In genomic region chr11:64799256-64799924, GRCh38 we compare ENCODE assay signal across 22 cellular contexts. TPM values are rescaled to one million over a fixed set of nuclear protein-coding genes. Genes with fewer than 3 reads are reported as not detected.
DNase-seq lines count a peak whose midpoint lies in the region; ATAC-seq, FAIRE-seq and TF ChIP-seq lines count a peak whose summit lies in the region.
"Had no signal": no experiment of that assay in that cellular context is flagged by ENCODE, and none has a peak within 500 bp of the region (broad histone marks: within the 10 kb centered on the region; RNA-seq: fewer than 3 reads in every experiment).

No MANE protein-coding gene starts in this region.

- H3K9me3 Mint-ChIP-seq in activated CD8-positive, alpha-beta memory T cell treated with anti-CD3 and anti-CD28 coated beads, Interleukin-2, amount 10 ng/mL, durations not matched to agents 7 days and 5 days (ENCODE audit: low read depth): no peaks in the 10 kb centered on the region
- H3K9me3 Mint-ChIP-seq: activated T-cell treated with anti-CD3 and anti-CD28 coated beads, Interleukin-2, amount 50 U/mL, for 4 hours had no signal

- CTCF ChIA-PET in K562 (lab: Yijun Ruan, JAX; ENCODE audit: low intra/inter-chr PET ratio): interaction anchor here (0.6 kb wide), 1 partner anchor 15 kb away, joined by 3 read pairs; no protein-coding TSS in a partner anchor
- CTCF ChIA-PET in activated CD8-positive, alpha-beta memory T cell treated with anti-CD3 and anti-CD28 coated beads, Interleukin-2, amount 10 ng/mL, durations not matched to agents 7 days and 5 days (lab: Charles Lee): interaction anchor here (1.3 to 2.3 kb wide), 2 partner anchors 12 to 20 kb away, joined by 5 to 6 read pairs; partner anchors contain the start of genes MEN1 and SF1

- H4K20me1 ChIP-seq in Karpas-422 (ENCODE audit: insufficient read depth, low read depth, low read length) (no peaks in the 10 kb centered on the region), K562 (replicated peaks; ENCODE audit: control insufficient read depth, insufficient read depth, low read length) (no peaks in the 10 kb centered on the region)

- H2AFZ ChIP-seq in Karpas-422 (ENCODE audit: low read length) (no peak overlapping the region), K562 (ENCODE audit: low read depth, low read length) (no peak overlapping the region)

- TF ChIP-seq RAD21 in K562 (CRISPR knock-in tag; conservative IDR thresholded peaks at IDR 0.05 in 1 of 2, IDR thresholded peaks at IDR 0.05 in 1 of 2): no peak

- BruUV-seq in K562 (replicated peaks; lab: Mats Ljungman, UMichigan): no TSS peak

- TF ChIP-seq EP300 in K562 (IDR thresholded peaks at IDR 0.05; ENCODE audit: low read length): no peak

- H3K4me3 ChIP-seq in Karpas-422 (ENCODE audit: low read length): peak overlapping the region; percentile 87; the same call in 1 of the 2 replicates
- H3K4me3 ChIP-seq in K562: no peak overlapping the region
- H3K4me3 ChIP-seq: A549, Peyer's patch, sigmoid colon, vagina had no signal

- whole genome bisulfite sequencing in K562 (ENCODE audit: insufficient coverage, low coverage, missing lambda C conversion rate): 81% methylated on average over 12 of the region's 16 CpGs

- DNase-seq in NCI-H345 (lab: John Stamatoyannopoulos, UW) (peak; percentile 24), NCI-H345 treated with DMSO at 0.1 percent for 48 hours (lab: John Stamatoyannopoulos, UW; ENCODE audit: unreplicated experiment) (no peak), Karpas-422 (peak; percentile 82), K562 (ENCODE audit: extremely low read depth in 1 of 4, low spot score in 3 of 4) (no peak), retina (peak; percentile 17), DMS114 treated with DMSO at 0.1 percent for 48 hours (lab: John Stamatoyannopoulos, UW; ENCODE audit: unreplicated experiment) (no peak)
- no peak for DNase-seq in activated CD8-positive, alpha-beta memory T cell treated with anti-CD3 and anti-CD28 coated beads, Interleukin-2, amount 10 ng/mL, durations not matched to agents 7 days and 5 days
- DNase-seq: activated T-cell treated with anti-CD3 and anti-CD28 coated beads, Interleukin-2, amount 50 U/mL, for 4 hours; amygdala; head of caudate nucleus; KBM-7; NCI-H1417 treated with DMSO at 0.1 percent for 48 hours; NCI-H524; sigmoid colon; stimulated activated CD4-positive, alpha-beta T cell treated with anti-CD3 and anti-CD28 coated beads, Interleukin-4, amount 100 ng/mL, for 4 hours; stimulated activated naive CD4-positive, alpha-beta T cell treated with Interleukin-2 at 50 U/mL for 16 hours had no signal

- H3K9me3 ChIP-seq in Karpas-422 (ENCODE audit: low read length) (no peaks in the 10 kb centered on the region), K562 (replicated peaks; ENCODE audit: control insufficient read depth, insufficient read depth, low read depth, low read length) (no peaks in the 10 kb centered on the region)
- H3K9me3 ChIP-seq: A549, Peyer's patch, sigmoid colon, vagina had no signal

- no peaks in the 10 kb centered on the region for H3K9me1 ChIP-seq in K562 (ENCODE audit: control insufficient read depth, insufficient read depth, low read length)

- intact Hi-C loops in K562 (cut with micrococcal nuclease): no loop called here

- ATAC-seq in K562 (no peak), GM21528 (IDR thresholded peaks at IDR 0.05; ENCODE audit: low FRiP score, unreplicated experiment) (no peak)
- no peak for ATAC-seq in activated CD8-positive, alpha-beta memory T cell treated with anti-CD3 and anti-CD28 coated beads, Interleukin-2, amount 10 ng/mL, durations not matched to agents 7 days and 5 days
- ATAC-seq: A549; activated T-cell treated with anti-CD3 and anti-CD28 coated beads, Interleukin-2, amount 50 U/mL, for 4 hours had no signal

- H3K4me2 ChIP-seq in Karpas-422 (ENCODE audit: low read depth, low read length, poor library complexity, severe bottlenecking) (peak overlapping the region; percentile 88), K562 (ENCODE audit: insufficient read depth, low read length) (no peak overlapping the region)
- H3K4me2 ChIP-seq: A549 had no signal

- H3K36me3 Mint-ChIP-seq in activated CD8-positive, alpha-beta memory T cell treated with anti-CD3 and anti-CD28 coated beads, Interleukin-2, amount 10 ng/mL, durations not matched to agents 7 days and 5 days: peaks cover 7% of the 10 kb centered on the region

- H3K79me2 ChIP-seq in Karpas-422 (ENCODE audit: low read length): peaks cover 6% of the 10 kb centered on the region
- H3K79me2 ChIP-seq in K562 (ENCODE audit: control insufficient read depth, insufficient read depth, low read length): no peaks in the 10 kb centered on the region

- no peaks in the 10 kb centered on the region for H3K27me3 Mint-ChIP-seq in activated CD8-positive, alpha-beta memory T cell treated with anti-CD3 and anti-CD28 coated beads, Interleukin-2, amount 10 ng/mL, durations not matched to agents 7 days and 5 days

- no peak overlapping the region for H3K4me3 Mint-ChIP-seq in activated CD8-positive, alpha-beta memory T cell treated with anti-CD3 and anti-CD28 coated beads, Interleukin-2, amount 10 ng/mL, durations not matched to agents 7 days and 5 days
- H3K4me3 Mint-ChIP-seq: activated T-cell treated with anti-CD3 and anti-CD28 coated beads, Interleukin-2, amount 50 U/mL, for 4 hours had no signal

- 0 out of 2 replicates have a peak, but pooled peaks cover 7% of the 10 kb centered on the region for H3K36me3 ChIP-seq in Karpas-422 (ENCODE audit: insufficient read depth, low read length)
- peaks cover 6% of the 10 kb centered on the region; the same call in 1 of the 3 replicates for H3K36me3 ChIP-seq in K562 (ENCODE audit: control insufficient read depth, insufficient read depth, low read length)
- H3K36me3 ChIP-seq: vagina had no signal

- FAIRE-seq in K562 (lab: Jason Lieb, UNC): no peak
- FAIRE-seq: A549, D721Med had no signal

- in situ Hi-C loops in K562 (cut with MboI): no loop called here

- POLR2A ChIA-PET in K562 (lab: Yijun Ruan, JAX): interaction anchor here (0.6 to 1.6 kb wide), 7 partner anchors 8 to 321 kb away, joined by 3 to 5 read pairs (median 3); partner anchors contain the start of gene SF1

- TF ChIP-seq CTCF in K562 (IDR thresholded peaks at IDR 0.05 in 2 of 3, conservative IDR thresholded peaks at IDR 0.05 in 1 of 3; ENCODE audit: insufficient read depth in 2 of 3, low read depth in 1 of 3, low read length in 3 of 3): no peak

- no peaks in the 10 kb centered on the region for H3K27me3 ChIP-seq in Karpas-422 (ENCODE audit: low read length)
- no peaks in the 10 kb centered on the region for H3K27me3 ChIP-seq in K562 (ENCODE audit: control insufficient read depth in 2 of 2, insufficient read depth in 2 of 2, low read length in 2 of 2)
- H3K27me3 ChIP-seq: Peyer's patch, sigmoid colon, vagina had no signal

- no peak for TF ChIP-seq POLR2A in K562 (conservative IDR thresholded peaks at IDR 0.05)

- no peaks in the 10 kb centered on the region for H3K9me2 ChIP-seq in Karpas-422 (replicated peaks; ENCODE audit: insufficient read depth, low read length)

- H3K9ac ChIP-seq in Karpas-422 (ENCODE audit: low read length) (peak overlapping the region; percentile 82; the same call in 1 of the 2 replicates), K562 (ENCODE audit: insufficient read depth in 1 of 2, low read depth in 2 of 2, low read length in 2 of 2) (peak overlapping the region in 1 of 2 experiments; percentile 85; a peak in 2 of 4 replicates)

- H3K4me1 ChIP-seq in Karpas-422 (ENCODE audit: low read length) (peaks cover 45% of the 10 kb centered on the region), K562 (replicated peaks in 1 of 2; ENCODE audit: control insufficient read depth in 2 of 2, insufficient read depth in 2 of 2, low read length in 2 of 2) (peaks cover 30 to 72% of the 10 kb centered on the region in 2 experiments)

- H3K4me1 Mint-ChIP-seq in activated CD8-positive, alpha-beta memory T cell treated with anti-CD3 and anti-CD28 coated beads, Interleukin-2, amount 10 ng/mL, durations not matched to agents 7 days and 5 days: peaks cover 27% of the 10 kb centered on the region

- no peak overlapping the region for H3K27ac Mint-ChIP-seq in activated CD8-positive, alpha-beta memory T cell treated with anti-CD3 and anti-CD28 coated beads, Interleukin-2, amount 10 ng/mL, durations not matched to agents 7 days and 5 days

- peak overlapping the region; percentile 85 for H3K27ac ChIP-seq in Karpas-422 (ENCODE audit: low read length)
- H3K27ac ChIP-seq in K562 (ENCODE audit: extremely low read depth, low read depth, low read length): no peak overlapping the region
- H3K27ac ChIP-seq: epithelial cell of prostate, sigmoid colon, vagina had no signal

RNA-seq across cellular contexts. Expression of gene MAP4K2, which starts 3.6 kb away (rescaled TPM):
- 62.0 and 84.2 TPM in 2 replicates for total RNA-seq in Karpas-422 (2014; rRNA removed; shearing (Covaris generic); ENCODE audit: low replicate concordance)
- total RNA-seq in K562 (2011; cell fraction: chromatin; rRNA removed; ENCODE audit: low replicate concordance): 11.3 and 40.1 TPM in 2 replicates
- 20.5 and 22.5 TPM in 2 replicates for total RNA-seq in K562 (2011; cell fraction: nucleolus; rRNA removed)
- total RNA-seq in K562 (2011; cell fraction: nucleoplasm; rRNA removed): 7.3 and 11.7 TPM in 2 replicates
- total RNA-seq in K562 (2014; rRNA removed): 9.6 and 13.7 TPM in 2 replicates
- total RNA-seq in K562 (2014; rRNA removed; fragmentation: Illumina TruSeq; extraction: Trizol): 3.4 and 4.9 TPM in 2 replicates
- total RNA-seq in K562 (2015; rRNA removed; fragmentation: Illumina TruSeq; extraction: Trizol): 7.0 and 8.5 TPM in 2 replicates
- total RNA-seq in K562 (2021): 13.9 and 14.5 TPM in 2 replicates
- polyA plus RNA-seq in K562 (2011; rRNA removed): 7.3 and 11.2 TPM in 2 replicates
- polyA plus RNA-seq in K562 (2011; cell fraction: cytosol; rRNA removed): 11.2 and 14.4 TPM in 2 replicates
- 40.2 and 43.0 TPM in 2 replicates for polyA plus RNA-seq in K562 (2011; cell fraction: nucleus; rRNA removed)
- 9.6 and 14.0 TPM in 2 replicates for polyA plus RNA-seq in K562 (2012)
- 8.5 and 12.2 TPM in 2 replicates for polyA plus RNA-seq in K562 (2014; fragmentation: Illumina TruSeq; extraction: Trizol)
- under 1 TPM; 0.13 to 0.39 TPM for polyA plus RNA-seq in K562 (2014; fragmentation: Nextera tagmentation; extraction: Ambion mirVana)
- polyA plus RNA-seq in K562 (2014; rRNA removed): 10.5 and 11.6 TPM in 2 replicates
- polyA minus RNA-seq in K562 (2011; rRNA and poly(A)+ RNA removed): 5.1 and 6.7 TPM in 2 replicates
- 8.8 and 11.1 TPM in 2 replicates for polyA minus RNA-seq in K562 (2011; cell fraction: cytosol; rRNA and poly(A)+ RNA removed)
- 5.8 and 12.4 TPM in 2 replicates for polyA minus RNA-seq in K562 (2011; cell fraction: nucleus; rRNA and poly(A)+ RNA removed)
- 10 to 100 TPM; 61.1 to 65.0 TPM for total RNA-seq in activated CD8-positive, alpha-beta memory T cell treated with anti-CD3 and anti-CD28 coated beads, Interleukin-2, amount 10 ng/mL, durations not matched to agents 7 days and 5 days

RNA-seq across cellular contexts. Expression of gene MEN1, which starts 11.0 kb away (rescaled TPM):
- 27.6 and 28.3 TPM in 2 replicates for total RNA-seq in Karpas-422 (2014; rRNA removed; shearing (Covaris generic); ENCODE audit: low replicate concordance)
- 33.3 and 80.8 TPM in 2 replicates for total RNA-seq in K562 (2011; cell fraction: chromatin; rRNA removed; ENCODE audit: low replicate concordance)
- 78.7 and 86.4 TPM in 2 replicates for total RNA-seq in K562 (2011; cell fraction: nucleolus; rRNA removed)
- total RNA-seq in K562 (2011; cell fraction: nucleoplasm; rRNA removed): 51.5 and 54.8 TPM in 2 replicates
- total RNA-seq in K562 (2014; rRNA removed) (24.3 and 29.4 TPM in 2 replicates), K562 (2014; rRNA removed; fragmentation: Illumina TruSeq; extraction: Trizol) (6.3 and 7.3 TPM in 2 replicates), K562 (2015; rRNA removed; fragmentation: Illumina TruSeq; extraction: Trizol) (12.3 and 15.0 TPM in 2 replicates), K562 (2021) (55.7 and 57.2 TPM in 2 replicates)
- polyA plus RNA-seq in K562 (2011; rRNA removed) (19.3 and 34.7 TPM in 2 replicates), K562 (2014; fragmentation: Illumina TruSeq; extraction: Trizol) (42.7 and 48.3 TPM in 2 replicates), K562 (2014; fragmentation: Nextera tagmentation; extraction: Ambion mirVana) (1 to 10 TPM; 3.4 to 3.9 TPM), K562 (2014; rRNA removed) (40.5 and 42.5 TPM in 2 replicates)
- polyA plus RNA-seq in K562 (2011; cell fraction: cytosol; rRNA removed): 22.5 and 54.7 TPM in 2 replicates
- polyA plus RNA-seq in K562 (2011; cell fraction: nucleus; rRNA removed): 88.7 and 149 TPM in 2 replicates
- 41.1 and 44.4 TPM in 2 replicates for polyA plus RNA-seq in K562 (2012)
- 6.3 and 9.1 TPM in 2 replicates for polyA minus RNA-seq in K562 (2011; rRNA and poly(A)+ RNA removed)
- polyA minus RNA-seq in K562 (2011; cell fraction: cytosol; rRNA and poly(A)+ RNA removed): 24.1 and 29.2 TPM in 2 replicates
- 19.9 and 21.0 TPM in 2 replicates for polyA minus RNA-seq in K562 (2011; cell fraction: nucleus; rRNA and poly(A)+ RNA removed)
- 10 to 100 TPM; 31.2 to 42.1 TPM for total RNA-seq in activated CD8-positive, alpha-beta memory T cell treated with anti-CD3 and anti-CD28 coated beads, Interleukin-2, amount 10 ng/mL, durations not matched to agents 7 days and 5 days

RNA-seq across cellular contexts. Expression of gene SF1, which starts 21.0 kb away (rescaled TPM):
- 156 and 329 TPM in 2 replicates for total RNA-seq in Karpas-422 (2014; rRNA removed; shearing (Covaris generic); ENCODE audit: low replicate concordance)
- total RNA-seq in K562 (2011; cell fraction: chromatin; rRNA removed; ENCODE audit: low replicate concordance): 535 and 698 TPM in 2 replicates
- total RNA-seq in K562 (2011; cell fraction: nucleolus; rRNA removed): 252 and 253 TPM in 2 replicates
- 451 and 617 TPM in 2 replicates for total RNA-seq in K562 (2011; cell fraction: nucleoplasm; rRNA removed)
- total RNA-seq in K562 (2014; rRNA removed) (141 and 158 TPM in 2 replicates), K562 (2014; rRNA removed; fragmentation: Illumina TruSeq; extraction: Trizol) (111 and 122 TPM in 2 replicates), K562 (2015; rRNA removed; fragmentation: Illumina TruSeq; extraction: Trizol) (78.3 and 84.0 TPM in 2 replicates), K562 (2021) (295 and 334 TPM in 2 replicates)
- polyA plus RNA-seq in K562 (2011; rRNA removed) (64.3 and 88.2 TPM in 2 replicates), K562 (2014; fragmentation: Illumina TruSeq; extraction: Trizol) (207 and 244 TPM in 2 replicates), K562 (2014; fragmentation: Nextera tagmentation; extraction: Ambion mirVana) (10 to 100 TPM; 13.1 to 14.0 TPM), K562 (2014; rRNA removed) (123 and 131 TPM in 2 replicates)
- polyA plus RNA-seq in K562 (2011; cell fraction: cytosol; rRNA removed): 38.0 and 43.0 TPM in 2 replicates
- polyA plus RNA-seq in K562 (2011; cell fraction: nucleus; rRNA removed): 224 and 275 TPM in 2 replicates
- 197 and 225 TPM in 2 replicates for polyA plus RNA-seq in K562 (2012)
- 94.0 and 130 TPM in 2 replicates for polyA minus RNA-seq in K562 (2011; rRNA and poly(A)+ RNA removed)
- polyA minus RNA-seq in K562 (2011; cell fraction: cytosol; rRNA and poly(A)+ RNA removed): 61.7 and 83.6 TPM in 2 replicates
- 141 and 236 TPM in 2 replicates for polyA minus RNA-seq in K562 (2011; cell fraction: nucleus; rRNA and poly(A)+ RNA removed)
- total RNA-seq in activated CD8-positive, alpha-beta memory T cell treated with anti-CD3 and anti-CD28 coated beads, Interleukin-2, amount 10 ng/mL, durations not matched to agents 7 days and 5 days: 100 to 1,000 TPM; 442 to 462 TPM

RNA-seq across cellular contexts. Expression of gene PYGM, which starts 39.6 kb away (rescaled TPM):
- total RNA-seq in Karpas-422 (2014; rRNA removed; shearing (Covaris generic); ENCODE audit: low replicate concordance): 1.3 TPM in 1 of 2 replicates, not detected in the other
- 3.2 and 8.8 TPM in 2 replicates for total RNA-seq in K562 (2011; cell fraction: chromatin; rRNA removed; ENCODE audit: low replicate concordance)
- total RNA-seq in K562 (2011; cell fraction: nucleolus; rRNA removed): 2.1 and 2.3 TPM in 2 replicates
- 2.2 and 2.8 TPM in 2 replicates for total RNA-seq in K562 (2011; cell fraction: nucleoplasm; rRNA removed)
- total RNA-seq in K562 (2014; rRNA removed): 0.65 and 1.5 TPM in 2 replicates
- total RNA-seq in K562 (2014; rRNA removed; fragmentation: Illumina TruSeq; extraction: Trizol): 0.29 and 0.32 TPM in 2 replicates
- total RNA-seq in K562 (2015; rRNA removed; fragmentation: Illumina TruSeq; extraction: Trizol): 0.33 and 0.60 TPM in 2 replicates
- total RNA-seq in K562 (2021): 0.69 and 1.2 TPM in 2 replicates
- polyA plus RNA-seq in K562 (2011; rRNA removed): 0.72 and 1.2 TPM in 2 replicates
- 0.59 and 1.3 TPM in 2 replicates for polyA plus RNA-seq in K562 (2011; cell fraction: cytosol; rRNA removed)
- polyA plus RNA-seq in K562 (2011; cell fraction: nucleus; rRNA removed): 1.7 and 3.2 TPM in 2 replicates
- polyA plus RNA-seq in K562 (2012): 0.68 and 0.82 TPM in 2 replicates
- 0.76 and 0.87 TPM in 2 replicates for polyA plus RNA-seq in K562 (2014; fragmentation: Illumina TruSeq; extraction: Trizol)
- under 1 TPM; 0.07 to 0.11 TPM for polyA plus RNA-seq in K562 (2014; fragmentation: Nextera tagmentation; extraction: Ambion mirVana)
- 0.55 and 0.68 TPM in 2 replicates for polyA plus RNA-seq in K562 (2014; rRNA removed)
- 0.42 and 0.53 TPM in 2 replicates for polyA minus RNA-seq in K562 (2011; rRNA and poly(A)+ RNA removed)
- polyA minus RNA-seq in K562 (2011; cell fraction: cytosol; rRNA and poly(A)+ RNA removed): 2.1 and 3.9 TPM in 2 replicates
- polyA minus RNA-seq in K562 (2011; cell fraction: nucleus; rRNA and poly(A)+ RNA removed): 0.78 and 2.2 TPM in 2 replicates
- 1 to 10 TPM; 2.0 to 3.2 TPM for total RNA-seq in activated CD8-positive, alpha-beta memory T cell treated with anti-CD3 and anti-CD28 coated beads, Interleukin-2, amount 10 ng/mL, durations not matched to agents 7 days and 5 days

RNA-seq across cellular contexts. Expression of gene CDC42BPG, which starts 45.1 kb away (rescaled TPM):
- 0.15 and 0.22 TPM in 2 replicates for total RNA-seq in Karpas-422 (2014; rRNA removed; shearing (Covaris generic); ENCODE audit: low replicate concordance)
- 19.1 and 64.6 TPM in 2 replicates for total RNA-seq in K562 (2011; cell fraction: chromatin; rRNA removed; ENCODE audit: low replicate concordance)
- 33.3 and 37.9 TPM in 2 replicates for total RNA-seq in K562 (2011; cell fraction: nucleolus; rRNA removed)
- total RNA-seq in K562 (2011; cell fraction: nucleoplasm; rRNA removed): 16.2 and 19.7 TPM in 2 replicates
- 4.0 and 7.1 TPM in 2 replicates for total RNA-seq in K562 (2014; rRNA removed)
- total RNA-seq in K562 (2014; rRNA removed; fragmentation: Illumina TruSeq; extraction: Trizol): 0.99 and 1.1 TPM in 2 replicates
- 2.1 and 2.5 TPM in 2 replicates for total RNA-seq in K562 (2015; rRNA removed; fragmentation: Illumina TruSeq; extraction: Trizol)
- 7.4 and 8.8 TPM in 2 replicates for total RNA-seq in K562 (2021)
- 2.2 and 3.6 TPM in 2 replicates for polyA plus RNA-seq in K562 (2011; rRNA removed)
- polyA plus RNA-seq in K562 (2011; cell fraction: cytosol; rRNA removed): 2.0 and 4.5 TPM in 2 replicates
- 15.1 and 28.5 TPM in 2 replicates for polyA plus RNA-seq in K562 (2011; cell fraction: nucleus; rRNA removed)
- polyA plus RNA-seq in K562 (2012): 4.7 and 6.3 TPM in 2 replicates
- polyA plus RNA-seq in K562 (2014; fragmentation: Illumina TruSeq; extraction: Trizol): 1.8 and 4.6 TPM in 2 replicates
- under 1 TPM; 0.04 to 0.08 TPM for polyA plus RNA-seq in K562 (2014; fragmentation: Nextera tagmentation; extraction: Ambion mirVana)
- 7.9 and 11.8 TPM in 2 replicates for polyA plus RNA-seq in K562 (2014; rRNA removed)
- polyA minus RNA-seq in K562 (2011; rRNA and poly(A)+ RNA removed): 2.1 and 3.0 TPM in 2 replicates
- polyA minus RNA-seq in K562 (2011; cell fraction: cytosol; rRNA and poly(A)+ RNA removed): 3.2 and 3.5 TPM in 2 replicates
- polyA minus RNA-seq in K562 (2011; cell fraction: nucleus; rRNA and poly(A)+ RNA removed): 12.1 and 12.2 TPM in 2 replicates
- under 1 TPM; 0.50 to 0.61 TPM for total RNA-seq in activated CD8-positive, alpha-beta memory T cell treated with anti-CD3 and anti-CD28 coated beads, Interleukin-2, amount 10 ng/mL, durations not matched to agents 7 days and 5 days

Comparison
In these comparisons a context has a peak if more than half of its experiments do, and no peak if none do; other contexts are left out.
1. DNase-seq: peak in NCI-H345 (single experiment), Karpas-422 (single experiment) and retina (single experiment); none in NCI-H345 treated with DMSO at 0.1 percent for 48 hours (single experiment), K562 (0 of 4), DMS114 treated with DMSO at 0.1 percent for 48 hours (single experiment) and activated CD8-positive, alpha-beta memory T cell treated with anti-CD3 and anti-CD28 coated beads, Interleukin-2, amount 10 ng/mL, durations not matched to agents 7 days and 5 days (single experiment).